In genomic region chr16:73066321-73066926, GRCh38 we compare ENCODE assay signal across 14 cellular contexts. TPM values are rescaled to one million over a fixed set of nuclear protein-coding genes. Genes with fewer than 3 reads are reported as not detected.
DNase-seq lines count a peak whose midpoint lies in the region; ATAC-seq, FAIRE-seq and TF ChIP-seq lines count a peak whose summit lies in the region.
"Had no signal": no experiment of that assay in that cellular context is flagged by ENCODE, and none has a peak within 500 bp of the region (broad histone marks: within the 10 kb centered on the region; RNA-seq: fewer than 3 reads in every experiment).

No MANE protein-coding gene starts in this region.

- no peak for DNase-seq in heart right ventricle
- no peak for DNase-seq in Right ventricle myocardium inferior (ENCODE audit: missing footprints)
- DNase-seq in hepatocyte (ENCODE audit: low spot score) = no peak
- no peak for DNase-seq in osteocyte (ENCODE audit: extremely low spot score, unreplicated experiment)
- peak; percentile 57 to 72 for DNase-seq in aorta
- DNase-seq in HTR-8/SVneo (ENCODE audit: insufficient read length, low spot score) = no peak
- DNase-seq in NCI-H1694 treated with DMSO at 0.1 percent for 48 hours (lab: John Stamatoyannopoulos, UW) = no peak
- DNase-seq in central memory CD4-positive, alpha-beta T cell = no peak
- DNase-seq: activated T-cell treated with anti-CD3 and anti-CD28 coated beads, Interleukin-2, amount 50 U/mL, for 72 hours; GF-D8; NCI-H1417 treated with DMSO at 0.1 percent for 48 hours; PC-3; stimulated activated naive CD4-positive, alpha-beta T cell had no signal

- H3K9me3 ChIP-seq in heart right ventricle (no peaks in the 10 kb centered on the region), hepatocyte (ENCODE audit: low read depth) (no peaks in the 10 kb centered on the region), aorta (ENCODE audit: control insufficient read depth, low read length) (no peaks in the 10 kb centered on the region)

- ATAC-seq in heart right ventricle (peak in 1 of 8 donors; percentile 9), Right ventricle myocardium inferior (no peak), aorta (ENCODE audit: low FRiP score) (no peak)
- ATAC-seq: PC-3 had no signal

- H2AFZ ChIP-seq in hepatocyte = no peak overlapping the region

- H3K27me3 Mint-ChIP-seq in osteocyte (ENCODE audit: unreplicated experiment) = no peaks in the 10 kb centered on the region

- peak overlapping the region; percentile 88 for H3K4me3 Mint-ChIP-seq in osteocyte (ENCODE audit: unreplicated experiment)

- H3K9me3 Mint-ChIP-seq in osteocyte (ENCODE audit: unreplicated experiment) = no peaks in the 10 kb centered on the region
- H3K9me3 Mint-ChIP-seq: activated T-cell treated with anti-CD3 and anti-CD28 coated beads, Interleukin-2, amount 50 U/mL, for 72 hours had no signal

- intact Hi-C loops in heart right ventricle (cut with DNase I) = loop anchor here in 6 of 10 donors (5.0 to 10.0 kb wide), 3 partner anchors 106 to 402 kb away; no protein-coding TSS in a partner anchor
- intact Hi-C loops in Right ventricle myocardium inferior (cut with DNase I) = loop anchor here (5.0 kb wide), 1 partner anchor 106 kb away; no protein-coding TSS in a partner anchor
- intact Hi-C loops in aorta (cut with DNase I) = loop anchor here in 1 of 2 donors (2.0 to 5.0 kb wide), 2 partner anchors 106 to 219 kb away; no protein-coding TSS in a partner anchor

- H3K79me2 ChIP-seq in hepatocyte = no peaks in the 10 kb centered on the region

- H3K4me1 ChIP-seq in heart right ventricle = peaks cover 24 to 91% (median 62%) of the 10 kb centered on the region in 9 donors
- H3K4me1 ChIP-seq in hepatocyte (ENCODE audit: insufficient read depth) = peaks cover 58% of the 10 kb centered on the region
- peaks cover 2 to 4% of the 10 kb centered on the region in 2 donors for H3K4me1 ChIP-seq in aorta (ENCODE audit: control insufficient read depth in 1 of 2, insufficient read depth in 2 of 2, low read length in 2 of 2)

- no peak for TF ChIP-seq CTCF in heart right ventricle (IDR thresholded peaks at IDR 0.05)
- no peak for TF ChIP-seq CTCF in hepatocyte (IDR thresholded peaks at IDR 0.05; ENCODE audit: poor library complexity)
- TF ChIP-seq CTCF in osteocyte (IDR thresholded peaks at IDR 0.05) = no peak

- H3K4me2 ChIP-seq in hepatocyte = peak overlapping the region; percentile 74

- 10 to 13% methylated on average over 49 of the region's 49 CpGs for WGBS in heart right ventricle, 2 donors
- 9% methylated on average over 43 of the region's 49 CpGs for WGBS in hepatocyte (ENCODE audit: low lambda C conversion rate, missing lambda C conversion rate)
- 26 to 34% methylated on average over 39 to 49 of the region's 49 CpGs for WGBS in aorta, 2 donors

- H3K27me3 ChIP-seq in heart right ventricle = peaks cover 0 to 62% (median 54%) of the 10 kb centered on the region in 7 donors
- H3K27me3 ChIP-seq in hepatocyte = peaks cover 64% of the 10 kb centered on the region
- no peaks in the 10 kb centered on the region for H3K27me3 ChIP-seq in aorta (ENCODE audit: control insufficient read depth in 1 of 2, insufficient read depth in 2 of 2, low read length in 1 of 2)

- FAIRE-seq in HTR-8/SVneo (lab: Jason Lieb, UNC) = no peak

- peak overlapping the region; percentile 99 for H3K27ac Mint-ChIP-seq in osteocyte (ENCODE audit: unreplicated experiment)
- H3K27ac Mint-ChIP-seq: activated T-cell treated with anti-CD3 and anti-CD28 coated beads, Interleukin-2, amount 50 U/mL, for 72 hours had no signal

- no peaks in the 10 kb centered on the region for H4K20me1 ChIP-seq in hepatocyte (ENCODE audit: insufficient read depth, poor library complexity, severe bottlenecking)

- peak overlapping the region in 9 of 10 donors; percentile 16 to 47 (median 38) for H3K4me3 ChIP-seq in heart right ventricle
- H3K4me3 ChIP-seq in hepatocyte = no peak overlapping the region
- no peak overlapping the region for H3K4me3 ChIP-seq in aorta (ENCODE audit: low read length in 2 of 2)

- no peaks in the 10 kb centered on the region for H3K9me2 ChIP-seq in hepatocyte (replicated peaks; ENCODE audit: insufficient read depth)

- H3K4me1 Mint-ChIP-seq in osteocyte (ENCODE audit: unreplicated experiment) = peaks cover 91% of the 10 kb centered on the region

- no peaks in the 10 kb centered on the region for H3K36me3 Mint-ChIP-seq in osteocyte (ENCODE audit: unreplicated experiment)

- H3K27ac ChIP-seq in heart right ventricle (peak overlapping the region; percentile 31 to 95 (median 86)), hepatocyte (no peak overlapping the region), aorta (ENCODE audit: low read depth in 1 of 2, low read length in 2 of 2) (peak overlapping the region; percentile 95 to 99)
- H3K27ac ChIP-seq: HL-60 had no signal

- no peaks in the 10 kb centered on the region for H3K36me3 ChIP-seq in heart right ventricle
- no peaks in the 10 kb centered on the region for H3K36me3 ChIP-seq in hepatocyte (replicated peaks; ENCODE audit: insufficient read depth, low read depth)
- no peaks in the 10 kb centered on the region for H3K36me3 ChIP-seq in aorta (ENCODE audit: control insufficient read depth in 1 of 2, insufficient read depth in 2 of 2, low read length in 1 of 2)

RNA-seq across cellular contexts. Expression of gene ZFHX3, which starts 18.5 kb away (rescaled TPM):
- 10 to 100 TPM in 6 of 10 donors, 1 to 10 TPM in 4; 7.9 to 15.2 (median 11.7) TPM for total RNA-seq in heart right ventricle
- polyA plus RNA-seq in heart right ventricle = 1 to 10 TPM; 1.6 to 4.0 TPM
- total RNA-seq in Right ventricle myocardium inferior = 8.4 TPM
- total RNA-seq in hepatocyte = 11.5 and 11.6 TPM in 2 replicates
- polyA plus RNA-seq in hepatocyte = 6.4 and 10.9 TPM in 2 replicates
- total RNA-seq in osteocyte = 89.1 and 97.0 TPM in 2 replicates
- 10 to 100 TPM; 67.4 to 96.9 TPM for total RNA-seq in aorta
- polyA plus RNA-seq in aorta = 1 to 10 TPM; 4.3 to 8.0 TPM

Comparison
In these comparisons a context has a peak if more than half of its experiments do, and no peak if none do; other contexts are left out.
1. DNase-seq: peak in aorta (2 of 2); none in heart right ventricle (0 of 2), Right ventricle myocardium inferior (single experiment), hepatocyte (single experiment), osteocyte (single experiment), HTR-8/SVneo (single experiment), NCI-H1694 treated with DMSO at 0.1 percent for 48 hours (single experiment) and central memory CD4-positive, alpha-beta T cell (single experiment).
2. H3K4me3 ChIP-seq: peak in heart right ventricle (9 of 10); none in hepatocyte (single experiment) and aorta (0 of 2).